ENCODE assay signal across 18 cellular contexts in genomic region chr16:633336-634050, GRCh38.
"Had no signal": no experiment of that assay in that cellular context is flagged by ENCODE, and none has a peak within 500 bp of the region (broad histone marks: within the 10 kb centered on the region; RNA-seq: fewer than 3 reads in every experiment).

No MANE protein-coding gene starts in this region.

- H3K4me2 ChIP-seq: hepatocyte had no signal

- H3K27me3 ChIP-seq: body of pancreas, esophagus squamous epithelium, hepatocyte, tibial nerve, uterus had no signal

- H3K27ac ChIP-seq: body of pancreas, esophagus squamous epithelium, hepatocyte, neutrophil, tibial nerve, uterus, WERI-Rb-1 had no signal

- H3K9me3 ChIP-seq: body of pancreas, esophagus squamous epithelium, mucosa of descending colon, neutrophil, tibial nerve, uterus had no signal

- H2AFZ ChIP-seq: hepatocyte had no signal

- H3K36me3 ChIP-seq: uterus had no signal

- H3K27me3 Mint-ChIP-seq: activated CD8-positive, alpha-beta T cell treated with anti-CD3 and anti-CD28 coated beads for 36 hours; naive B cell; stimulated activated naive CD8-positive, alpha-beta T cell treated with anti-CD3 and anti-CD28 coated beads, Interleukin-15, Interleukin-2, amounts not matched to agents 100 ng/mL and 50 ng/mL, for 24 hours had no signal

- H3K36me3 Mint-ChIP-seq: naive B cell had no signal

- ATAC-seq: activated CD8-positive, alpha-beta T cell treated with anti-CD3 and anti-CD28 coated beads for 36 hours; body of pancreas; mucosa of descending colon had no signal

- H3K4me3 ChIP-seq: body of pancreas, esophagus squamous epithelium, hepatocyte, mucosa of descending colon, tibial nerve, uterus had no signal

- H3K27ac Mint-ChIP-seq: activated CD8-positive, alpha-beta T cell treated with anti-CD3 and anti-CD28 coated beads for 36 hours; activated naive CD4-positive, alpha-beta T cell treated with anti-CD3 and anti-CD28 coated beads for 36 hours; stimulated activated naive CD8-positive, alpha-beta T cell treated with anti-CD3 and anti-CD28 coated beads, Interleukin-15, Interleukin-2, amounts not matched to agents 100 ng/mL and 50 ng/mL, for 24 hours had no signal

- DNase-seq: activated CD8-positive, alpha-beta T cell treated with anti-CD3 and anti-CD28 coated beads for 36 hours; activated naive CD4-positive, alpha-beta T cell treated with anti-CD3 and anti-CD28 coated beads for 36 hours; activated T-cell treated with anti-CD3 and anti-CD28 coated beads, Interleukin-2, amount 50 U/mL, for 1 hour; dermis blood vessel endothelial cell; effector memory CD4-positive, alpha-beta T cell; esophagus squamous epithelium; mucosa of descending colon; naive B cell; SW 1271; T-helper 2 cell; uterus; WERI-Rb-1 had no signal

- H3K9me3 Mint-ChIP-seq: activated CD8-positive, alpha-beta T cell treated with anti-CD3 and anti-CD28 coated beads for 36 hours; activated naive CD4-positive, alpha-beta T cell treated with anti-CD3 and anti-CD28 coated beads for 36 hours; naive B cell; stimulated activated naive CD8-positive, alpha-beta T cell treated with anti-CD3 and anti-CD28 coated beads, Interleukin-15, Interleukin-2, amounts not matched to agents 100 ng/mL and 50 ng/mL, for 24 hours had no signal

- FAIRE-seq: islet of Langerhans had no signal
